28 cellular contexts compared by ENCODE assay signal in the genomic region with DNA sequence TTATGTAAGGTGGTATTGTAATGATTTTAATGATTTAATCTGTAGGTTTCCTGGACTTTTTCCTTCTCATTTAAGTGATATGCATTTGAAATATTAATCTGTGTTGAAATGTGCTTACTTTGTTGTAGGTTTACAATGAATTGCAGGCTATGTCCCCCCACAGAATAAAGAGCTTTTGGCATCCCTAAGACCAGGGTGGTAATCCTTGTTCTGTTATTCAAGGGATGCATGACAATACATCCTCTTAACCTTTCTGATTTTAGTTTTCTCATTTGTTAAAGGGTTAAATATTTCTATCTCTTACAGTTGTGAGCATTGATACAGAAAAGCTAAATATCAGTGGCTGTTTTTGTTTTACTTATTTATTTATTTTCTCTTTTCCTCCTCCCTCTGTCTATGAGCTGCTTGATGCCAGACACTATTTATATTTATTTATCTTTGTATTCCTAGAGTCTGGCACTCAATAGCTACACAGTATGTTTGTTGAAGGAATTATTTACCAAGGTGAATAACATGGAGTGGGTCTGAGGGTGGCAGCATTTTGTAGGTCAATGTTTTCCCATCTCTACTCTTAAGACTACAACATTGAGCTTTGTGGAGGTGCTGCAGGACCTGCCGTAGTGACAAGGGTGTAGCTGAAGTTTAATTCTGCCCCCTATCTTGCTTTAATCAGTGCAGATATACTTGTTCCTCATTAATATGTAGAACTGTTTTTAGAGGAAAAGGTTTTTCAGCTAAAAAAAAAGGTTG. TPM values are rescaled to one million over a fixed set of nuclear protein-coding genes. Genes with fewer than 3 reads are reported as not detected.
"Had no signal": no experiment of that assay in that cellular context is flagged by ENCODE, and none has a peak within 500 bp of the region (broad histone marks: within the 10 kb centered on the region; RNA-seq: fewer than 3 reads in every experiment).

No MANE protein-coding gene starts in this region.

- H3K27ac ChIP-seq: ascending aorta, body of pancreas, KMS-11 had no signal

- H3K27me3 ChIP-seq: ascending aorta, body of pancreas had no signal

- H3K4me2 ChIP-seq: KMS-11 had no signal

- H3K9ac ChIP-seq: KMS-11 had no signal

- H3K36me3 ChIP-seq: ascending aorta had no signal

- H3K4me1 Mint-ChIP-seq: activated CD4-positive, alpha-beta T cell treated with anti-CD3 and anti-CD28 coated beads, Interleukin-2, amount 10 ng/mL, durations not matched to agents 7 days and 5 days; activated naive CD8-positive, alpha-beta T cell treated with anti-CD3 and anti-CD28 coated beads, Interleukin-2, amount 50 U/mL, for 24 hours; central memory CD8-positive, alpha-beta T cell; T-helper 17 cell had no signal

- H3K4me3 ChIP-seq: ascending aorta, body of pancreas had no signal

- DNase-seq: activated CD4-positive, alpha-beta memory T cell treated with anti-CD3 and anti-CD28 coated beads for 36 hours; activated CD4-positive, alpha-beta T cell treated with anti-CD3 and anti-CD28 coated beads, Interleukin-2, amount 10 ng/mL, durations not matched to agents 7 days and 5 days; activated CD4-positive, CD25-positive, alpha-beta regulatory T cell; activated CD8-positive, alpha-beta memory T cell treated with anti-CD3 and anti-CD28 coated beads for 24 hours; activated effector memory CD4-positive, alpha-beta T cell treated with anti-CD3 and anti-CD28 coated beads, Interleukin-2, amount 50 U/mL, for 16 hours; activated naive CD4-positive, alpha-beta T cell treated with Interleukin-2 at 50 U/mL for 16 hours; activated naive CD8-positive, alpha-beta T cell treated with anti-CD3 and anti-CD28 coated beads, Interleukin-2, amount 50 U/mL, for 24 hours; activated T-cell treated with anti-CD3 and anti-CD28 coated beads, Interleukin-2, amount 50 U/mL, for 4 hours; amniotic stem cell; body of pancreas; cortex of kidney; MM.1S; NCI-H1105; NCI-H1436; NCI-H1694 treated with DMSO at 0.1 percent for 48 hours; NCI-H2081; NCI-H2171 treated with DMSO at 0.1 percent for 48 hours; NCI-H226; NCI-H524 treated with DMSO at 0.1 percent for 48 hours; NCI-H748 treated with DMSO at 0.1 percent for 48 hours; NK-92 treated with Interleukin-12 subunit alpha and Interleukin-12 subunit beta, amount 100 ng/mL, for 24 hours; SHP77 treated with DMSO at 0.1 percent for 48 hours; T-helper 17 cell; T-helper 9 cell had no signal

- H3K27ac Mint-ChIP-seq: activated CD4-positive, alpha-beta memory T cell treated with anti-CD3 and anti-CD28 coated beads for 36 hours; activated CD4-positive, alpha-beta T cell treated with anti-CD3 and anti-CD28 coated beads, Interleukin-2, amount 10 ng/mL, durations not matched to agents 7 days and 5 days; activated naive CD4-positive, alpha-beta T cell treated with anti-CD3 and anti-CD28 coated beads, Interleukin-2, amount 50 U/mL, for 72 hours; activated naive CD8-positive, alpha-beta T cell treated with anti-CD3 and anti-CD28 coated beads, Interleukin-2, amount 50 U/mL, for 24 hours; T-helper 17 cell had no signal

- H3K4me3 Mint-ChIP-seq: activated CD4-positive, alpha-beta memory T cell treated with anti-CD3 and anti-CD28 coated beads for 36 hours; activated CD4-positive, alpha-beta T cell treated with anti-CD3 and anti-CD28 coated beads, Interleukin-2, amount 10 ng/mL, durations not matched to agents 7 days and 5 days; activated naive CD8-positive, alpha-beta T cell treated with anti-CD3 and anti-CD28 coated beads, Interleukin-2, amount 50 U/mL, for 24 hours; activated T-cell treated with anti-CD3 and anti-CD28 coated beads, Interleukin-2, amount 50 U/mL, for 4 hours; central memory CD8-positive, alpha-beta T cell; T-helper 17 cell had no signal

- H3K36me3 Mint-ChIP-seq: activated CD4-positive, alpha-beta memory T cell treated with anti-CD3 and anti-CD28 coated beads for 36 hours; activated naive CD4-positive, alpha-beta T cell treated with anti-CD3 and anti-CD28 coated beads, Interleukin-2, amount 50 U/mL, for 72 hours had no signal

- H3K4me1 ChIP-seq: ascending aorta, body of pancreas had no signal

- H3K9me3 Mint-ChIP-seq: activated CD4-positive, alpha-beta T cell treated with anti-CD3 and anti-CD28 coated beads, Interleukin-2, amount 10 ng/mL, durations not matched to agents 7 days and 5 days; activated naive CD4-positive, alpha-beta T cell treated with anti-CD3 and anti-CD28 coated beads, Interleukin-2, amount 50 U/mL, for 72 hours; activated naive CD8-positive, alpha-beta T cell treated with anti-CD3 and anti-CD28 coated beads, Interleukin-2, amount 50 U/mL, for 24 hours; activated T-cell treated with anti-CD3 and anti-CD28 coated beads, Interleukin-2, amount 50 U/mL, for 4 hours had no signal

- ATAC-seq: activated naive CD4-positive, alpha-beta T cell treated with anti-CD3 and anti-CD28 coated beads, Interleukin-2, amount 50 U/mL, for 72 hours; activated naive CD8-positive, alpha-beta T cell treated with anti-CD3 and anti-CD28 coated beads, Interleukin-2, amount 50 U/mL, for 24 hours; activated T-cell treated with anti-CD3 and anti-CD28 coated beads, Interleukin-2, amount 50 U/mL, for 4 hours; body of pancreas; T-helper 17 cell had no signal

- H3K9me3 ChIP-seq: ascending aorta, body of pancreas had no signal

- H3K27me3 Mint-ChIP-seq: activated CD4-positive, alpha-beta memory T cell treated with anti-CD3 and anti-CD28 coated beads for 36 hours; activated CD4-positive, alpha-beta T cell treated with anti-CD3 and anti-CD28 coated beads, Interleukin-2, amount 10 ng/mL, durations not matched to agents 7 days and 5 days; activated naive CD8-positive, alpha-beta T cell treated with anti-CD3 and anti-CD28 coated beads, Interleukin-2, amount 50 U/mL, for 24 hours; central memory CD8-positive, alpha-beta T cell; T-helper 17 cell had no signal

RNA-seq across cellular contexts. Expression of gene ADGRL2, which starts 19.9 kb away (rescaled TPM):
- total RNA-seq: activated CD4-positive, alpha-beta memory T cell treated with anti-CD3 and anti-CD28 coated beads for 36 hours; activated CD4-positive, alpha-beta T cell treated with anti-CD3 and anti-CD28 coated beads, Interleukin-2, amount 10 ng/mL, durations not matched to agents 7 days and 5 days; activated naive CD4-positive, alpha-beta T cell treated with anti-CD3 and anti-CD28 coated beads, Interleukin-2, amount 50 U/mL, for 72 hours; T-helper 17 cell had no signal
